ENCODE assay signal across 2 cellular contexts in the genomic region with DNA sequence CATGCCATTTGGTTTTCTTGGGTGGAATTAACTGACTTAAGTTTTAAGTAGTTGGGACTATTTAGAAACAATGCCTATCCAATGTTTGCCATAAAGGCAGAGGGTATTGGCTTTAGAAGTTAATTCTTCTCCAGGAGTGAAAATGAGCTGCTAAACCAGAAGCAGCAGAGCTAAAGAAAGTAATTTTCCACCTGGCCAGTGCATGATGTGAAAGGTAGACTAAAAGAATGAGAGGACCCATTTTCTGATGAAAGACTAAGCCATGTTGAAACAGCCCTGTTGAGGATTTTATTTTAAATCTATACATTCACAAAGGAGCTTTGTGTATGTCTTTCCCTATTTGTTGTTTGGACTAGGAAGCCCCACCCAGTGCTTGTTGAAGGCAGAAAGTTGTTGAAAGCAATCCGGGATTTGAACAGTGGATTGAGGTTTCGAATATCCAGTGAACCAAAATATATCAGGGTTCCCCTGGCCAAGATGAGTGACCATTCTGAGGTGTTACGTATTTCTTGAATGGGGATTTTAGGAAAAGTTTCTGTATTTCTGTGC. TPM values are rescaled to one million over a fixed set of nuclear protein-coding genes. Genes with fewer than 3 reads are reported as not detected.
"Had no signal": no experiment of that assay in that cellular context is flagged by ENCODE, and none has a peak within 500 bp of the region (broad histone marks: within the 10 kb centered on the region; RNA-seq: fewer than 3 reads in every experiment).

No MANE protein-coding gene starts in this region.

RNA-seq across cellular contexts. Expression of a gene that starts 23.9 kb away (rescaled TPM):
- total RNA-seq: G401, GM12878 had no signal
- polyA plus RNA-seq: GM12878 had no signal
